11 cellular contexts compared by ENCODE assay signal in genomic region chr20:36827541-36828279, GRCh38. TPM values are rescaled to one million over a fixed set of nuclear protein-coding genes. Genes with fewer than 3 reads are reported as not detected.
A peak's percentile ranks its signal among the peaks of the same experiment; 100 is the strongest.
DNase-seq lines count a peak whose midpoint lies in the region; ATAC-seq, FAIRE-seq and TF ChIP-seq lines count a peak whose summit lies in the region.
"Had no signal": no experiment of that assay in that cellular context is flagged by ENCODE, and none has a peak within 500 bp of the region (broad histone marks: within the 10 kb centered on the region; RNA-seq: fewer than 3 reads in every experiment).

No MANE protein-coding gene starts in this region.

- DNase-seq in left cardiac atrium (peak; percentile 51), frontal cortex (ENCODE audit: low spot score in 2 of 2) (no peak), SK-N-DZ (ENCODE audit: low spot score) (no peak), iPS-NIHi11 (ENCODE audit: low spot score) (no peak)
- DNase-seq in activated T-cell treated with anti-CD3 and anti-CD28 coated beads, Interleukin-2, amount 50 U/mL, for 24 hours: no peak
- DNase-seq: right lobe of liver, SJCRH30, uterus had no signal

- H3K27me3 Mint-ChIP-seq in activated T-cell treated with anti-CD3 and anti-CD28 coated beads, Interleukin-2, amount 50 U/mL, for 24 hours: no peaks in the 10 kb centered on the region

- no peak overlapping the region for H3K4me3 Mint-ChIP-seq in activated T-cell treated with anti-CD3 and anti-CD28 coated beads, Interleukin-2, amount 50 U/mL, for 24 hours

- intact Hi-C loops in left cardiac atrium (cut with DNase I): no loop called here

- no peak for FAIRE-seq in frontal cortex (lab: Jason Lieb, UNC)

- peak; percentile 19 for TF ChIP-seq POLR2A in GM18505 (IDR thresholded peaks at IDR 0.05; ENCODE audit: borderline replicate concordance, extremely low read depth, insufficient read depth, insufficient read length)

- no peaks in the 10 kb centered on the region for H3K36me3 Mint-ChIP-seq in activated T-cell treated with anti-CD3 and anti-CD28 coated beads, Interleukin-2, amount 50 U/mL, for 24 hours (ENCODE audit: low read depth)

- H3K27ac Mint-ChIP-seq in activated T-cell treated with anti-CD3 and anti-CD28 coated beads, Interleukin-2, amount 50 U/mL, for 24 hours: no peak overlapping the region

- ATAC-seq in GM18505 (IDR thresholded peaks at IDR 0.05; ENCODE audit: unreplicated experiment) (no peak), GM21390 (IDR thresholded peaks at IDR 0.05; ENCODE audit: unreplicated experiment) (peak; percentile 95), HG03432 (IDR thresholded peaks at IDR 0.05; ENCODE audit: unreplicated experiment) (peak; percentile 86), left cardiac atrium (peak; percentile 60 to 64)

- H3K4me1 Mint-ChIP-seq in activated T-cell treated with anti-CD3 and anti-CD28 coated beads, Interleukin-2, amount 50 U/mL, for 24 hours (ENCODE audit: low read depth): no peaks in the 10 kb centered on the region

- no peaks in the 10 kb centered on the region for H3K9me3 Mint-ChIP-seq in activated T-cell treated with anti-CD3 and anti-CD28 coated beads, Interleukin-2, amount 50 U/mL, for 24 hours

RNA-seq across cellular contexts. Expression of gene TLDC2, which starts 48.2 kb away (rescaled TPM):
- total RNA-seq in left cardiac atrium: under 1 TPM in 1 of 2 donors, not detected in 1; 0.18 TPM
- total RNA-seq in frontal cortex: under 0.01 TPM
- 0.44 and 0.70 TPM in 2 replicates for polyA plus RNA-seq in SK-N-DZ (2014; cell fraction: cytosol; rRNA removed)
- polyA plus RNA-seq in SK-N-DZ (2014; cell fraction: nucleus; rRNA removed): 0.06 and 0.30 TPM in 2 replicates

RNA-seq across cellular contexts. Expression of gene DSN1, which starts 54.1 kb away (rescaled TPM):
- 1 to 10 TPM; 5.0 to 6.7 TPM for total RNA-seq in left cardiac atrium
- total RNA-seq in frontal cortex: 5.3 TPM
- polyA plus RNA-seq in SK-N-DZ (2014; cell fraction: cytosol; rRNA removed): 108 and 121 TPM in 2 replicates
- 53.8 and 73.5 TPM in 2 replicates for polyA plus RNA-seq in SK-N-DZ (2014; cell fraction: nucleus; rRNA removed)
